26 cellular contexts compared by ENCODE assay signal in the genomic region with DNA sequence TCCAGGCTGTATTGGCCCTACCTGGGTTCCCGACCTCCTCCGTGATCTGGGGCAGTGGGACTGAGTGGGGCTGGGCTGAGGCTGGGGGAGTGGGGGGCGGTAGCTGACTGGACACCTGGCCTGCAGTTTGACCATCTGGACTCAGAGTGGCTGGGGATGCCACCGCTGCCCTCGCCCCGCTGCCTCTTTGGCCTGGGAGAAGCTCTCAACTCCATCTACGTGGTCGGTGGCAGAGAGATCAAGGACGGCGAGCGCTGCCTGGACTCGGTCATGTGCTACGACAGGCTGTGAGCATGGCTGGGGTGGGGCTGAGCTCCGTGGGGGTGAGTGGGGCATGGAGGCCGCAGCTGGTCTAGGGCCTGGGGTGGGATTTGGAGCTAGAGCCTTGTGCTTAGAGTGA. TPM values are rescaled to one million over a fixed set of nuclear protein-coding genes. Genes with fewer than 3 reads are reported as not detected.
"Had no signal": no experiment of that assay in that cellular context is flagged by ENCODE, and none has a peak within 500 bp of the region (broad histone marks: within the 10 kb centered on the region; RNA-seq: fewer than 3 reads in every experiment).

No MANE protein-coding gene starts in this region.

- H3K4me1 ChIP-seq: pancreas, right lobe of liver had no signal

- H3K27ac Mint-ChIP-seq: activated CD4-positive, alpha-beta memory T cell treated with anti-CD3 and anti-CD28 coated beads for 36 hours; mesothelial cell of epicardium; natural killer cell; T-helper 1 cell treated with Interleukin-12 subunit alpha and Interleukin-12 subunit beta and Interleukin-4 antibody, amounts not matched to agents 30 μg/mL and 1 μg/mL, for 36 hours had no signal

- H3K36me3 Mint-ChIP-seq: activated CD4-positive, alpha-beta memory T cell treated with anti-CD3 and anti-CD28 coated beads for 36 hours; mesothelial cell of epicardium; natural killer cell had no signal

- H3K9me3 Mint-ChIP-seq: activated CD4-positive, alpha-beta memory T cell treated with anti-CD3 and anti-CD28 coated beads for 36 hours; mesothelial cell of epicardium; natural killer cell; T-helper 1 cell treated with Interleukin-12 subunit alpha and Interleukin-12 subunit beta and Interleukin-4 antibody, amounts not matched to agents 30 μg/mL and 1 μg/mL, for 36 hours had no signal

- H3K36me3 ChIP-seq: esophagus muscularis mucosa, neutrophil, pancreas, right lobe of liver, thoracic aorta, upper lobe of left lung had no signal

- H3K4me1 Mint-ChIP-seq: mesothelial cell of epicardium had no signal

- H3K27ac ChIP-seq: body of pancreas, esophagus muscularis mucosa, neutrophil, pancreas, right lobe of liver, thoracic aorta, upper lobe of left lung had no signal

- ATAC-seq: body of pancreas, left colon, natural killer cell, pancreas, right lobe of liver had no signal

- DNase-seq: activated CD4-positive, alpha-beta memory T cell treated with anti-CD3 and anti-CD28 coated beads for 36 hours; activated CD4-positive, alpha-beta T cell treated with anti-CD3 and anti-CD28 coated beads for 4 hours; activated CD4-positive, CD25-positive, alpha-beta regulatory T cell; activated naive CD4-positive, alpha-beta T cell treated with Interleukin-2 at 50 U/mL for 16 hours; activated T-cell treated with anti-CD3 and anti-CD28 coated beads for 4 hours; body of pancreas; central memory CD4-positive, alpha-beta T cell; hypothalamus; natural killer cell; right lobe of liver; SHP77; stimulated activated CD4-positive, alpha-beta T cell treated with anti-CD3 and anti-CD28 coated beads, Interleukin-2, amount 100 ng/mL, for 48 hours; stimulated activated naive CD4-positive, alpha-beta T cell; T1000 had no signal

- H3K4me3 ChIP-seq: body of pancreas, dorsolateral prefrontal cortex, esophagus muscularis mucosa, pancreas, right lobe of liver, smooth muscle cell, thoracic aorta, upper lobe of left lung had no signal

- H3K9me3 ChIP-seq: body of pancreas, esophagus muscularis mucosa, neutrophil, pancreas, right lobe of liver, thoracic aorta, upper lobe of left lung had no signal

- H3K4me3 Mint-ChIP-seq: activated CD4-positive, alpha-beta memory T cell treated with anti-CD3 and anti-CD28 coated beads for 36 hours; mesothelial cell of epicardium; natural killer cell; T-helper 1 cell treated with Interleukin-12 subunit alpha and Interleukin-12 subunit beta and Interleukin-4 antibody, amounts not matched to agents 30 μg/mL and 1 μg/mL, for 36 hours had no signal

- H3K27me3 ChIP-seq: pancreas, right lobe of liver had no signal

RNA-seq across cellular contexts. Expression of a gene that starts 2.7 kb away (rescaled TPM):
- total RNA-seq: activated CD4-positive, alpha-beta memory T cell treated with anti-CD3 and anti-CD28 coated beads for 36 hours; body of pancreas; left colon; lung microvascular endothelial cell; mesothelial cell of epicardium; natural killer cell; pancreas; smooth muscle cell; thoracic aorta; upper lobe of left lung had no signal
- polyA plus RNA-seq: smooth muscle cell had no signal

RNA-seq across cellular contexts. Expression of a gene that starts 14.6 kb away (rescaled TPM):
- total RNA-seq: activated CD4-positive, alpha-beta memory T cell treated with anti-CD3 and anti-CD28 coated beads for 36 hours; frontal cortex; lung microvascular endothelial cell; mesothelial cell of epicardium; natural killer cell; smooth muscle cell; thoracic aorta had no signal
- polyA plus RNA-seq: smooth muscle cell had no signal
